In genomic region chr1:213657879-213658278, GRCh38 we compare ENCODE assay signal across 13 cellular contexts.
"Had no signal": no experiment of that assay in that cellular context is flagged by ENCODE, and none has a peak within 500 bp of the region (broad histone marks: within the 10 kb centered on the region; RNA-seq: fewer than 3 reads in every experiment).

No MANE protein-coding gene starts in this region.

- H3K9me3 ChIP-seq: left ventricle myocardium inferior, lower lobe of right lung, pancreas had no signal

- ATAC-seq: foreskin keratinocyte, lower lobe of right lung, right cardiac atrium had no signal

- H3K36me3 ChIP-seq: left ventricle myocardium inferior, lower lobe of right lung, pancreas had no signal

- H3K4me3 ChIP-seq: left ventricle myocardium inferior, lower lobe of right lung, pancreas, smooth muscle cell had no signal

- H3K4me2 ChIP-seq: smooth muscle cell had no signal

- DNase-seq: dermis blood vessel endothelial cell; erythroblast; foreskin keratinocyte; immature natural killer cell; left ventricle myocardium inferior; lower lobe of right lung; naive B cell; occipital lobe; pancreas; right cardiac atrium; stimulated activated CD4-positive, alpha-beta T cell treated with anti-CD3 and anti-CD28 coated beads, Interleukin-2, amount 100 ng/mL, for 48 hours; stimulated activated naive CD4-positive, alpha-beta T cell treated with Interleukin-2 at 50 U/mL for 16 hours had no signal

- H3K27me3 ChIP-seq: foreskin keratinocyte, pancreas had no signal

- H3K27ac ChIP-seq: foreskin keratinocyte, left ventricle myocardium inferior, lower lobe of right lung had no signal

- H3K4me1 ChIP-seq: foreskin keratinocyte, left ventricle myocardium inferior, lower lobe of right lung had no signal
